Comparison of ENCODE assay signal across 21 cellular contexts in genomic region chr11:73671701-73672100, GRCh38. TPM values are rescaled to one million over a fixed set of nuclear protein-coding genes. Genes with fewer than 3 reads are reported as not detected.
DNase-seq lines count a peak whose midpoint lies in the region; ATAC-seq and TF ChIP-seq lines count a peak whose summit lies in the region.
"Had no signal": no experiment of that assay in that cellular context is flagged by ENCODE, and none has a peak within 500 bp of the region (broad histone marks: within the 10 kb centered on the region; RNA-seq: fewer than 3 reads in every experiment).

No MANE protein-coding gene starts in this region.

- ATAC-seq in WTC11 (peak; percentile 38; the same call in 1 of the 2 replicates), heart left ventricle (peak; percentile 62 to 93 (median 89)), psoas muscle (peak; percentile 34 to 83 (median 74))
- ATAC-seq: activated CD4-positive, alpha-beta T cell treated with anti-CD3 and anti-CD28 coated beads for 36 hours; body of pancreas; HCT116 had no signal

- H3K9me3 Mint-ChIP-seq in WTC11, result no peaks in the 10 kb centered on the region
- H3K9me3 Mint-ChIP-seq: activated T-helper 1 cell treated with anti-CD3 and anti-CD28 coated beads, Interleukin-12 subunit alpha, Interleukin-12 subunit beta, Interleukin-2, Interleukin-4 antibody, amounts not matched to agents 30 ng/mL and 10 ng/mL and 1 ng/mL, durations not matched to agents 14 hours and 24 hours and 36 hours; IgD-negative memory B cell had no signal

- H3K9me3 ChIP-seq in heart left ventricle (no peaks in the 10 kb centered on the region), psoas muscle (no peaks in the 10 kb centered on the region)
- H3K9me3 ChIP-seq: body of pancreas, pancreas, right lobe of liver, SJSA1, tibial nerve had no signal

- peaks cover 5% of the 10 kb centered on the region; the same call in 1 of the 2 replicates for H3K36me3 Mint-ChIP-seq in WTC11

- 52 to 73% (median 58%) methylated on average over 6 of the region's 6 CpGs for WGBS in heart left ventricle, 4 donors
- WGBS in psoas muscle, 3 donors, result 62 to 70% (median 67%) methylated on average over 6 of the region's 6 CpGs

- H3K27me3 ChIP-seq in heart left ventricle (no peaks in the 10 kb centered on the region), psoas muscle (ENCODE audit: insufficient read depth in 3 of 3, low read length in 2 of 3) (no peaks in the 10 kb centered on the region)
- H3K27me3 ChIP-seq: body of pancreas, pancreas, right lobe of liver, SJSA1, tibial nerve had no signal

- H3K27ac ChIP-seq in heart left ventricle (peak overlapping the region in 8 of 12 donors; percentile 11 to 65 (median 52)), psoas muscle (no peak overlapping the region)
- H3K27ac ChIP-seq: body of pancreas, pancreas, right lobe of liver, SJSA1, tibial nerve had no signal

- H3K4me1 Mint-ChIP-seq in WTC11, result peaks cover 2% of the 10 kb centered on the region
- H3K4me1 Mint-ChIP-seq: activated CD4-positive, alpha-beta T cell treated with anti-CD3 and anti-CD28 coated beads for 36 hours; IgD-negative memory B cell had no signal

- no peaks in the 10 kb centered on the region for H3K27me3 Mint-ChIP-seq in WTC11 (ENCODE audit: low read depth)
- H3K27me3 Mint-ChIP-seq: activated CD4-positive, alpha-beta T cell treated with anti-CD3 and anti-CD28 coated beads for 36 hours; activated naive CD8-positive, alpha-beta T cell; IgD-negative memory B cell had no signal

- CTCF ChIA-PET in WTC11 (lab: Charles Lee), result interaction anchor here (1.0 to 3.0 kb wide), 3 partner anchors 11 to 260 kb away, joined by 4 to 14 read pairs (median 5); no protein-coding TSS in a partner anchor

- no peak for TF ChIP-seq POLR2A in heart left ventricle (IDR thresholded peaks at IDR 0.05)

- peaks cover 0 to 13% (median 6%) of the 10 kb centered on the region in 12 donors for H3K4me1 ChIP-seq in heart left ventricle
- H3K4me1 ChIP-seq in psoas muscle, result no peaks in the 10 kb centered on the region
- H3K4me1 ChIP-seq: body of pancreas, pancreas, right lobe of liver, SJSA1, tibial nerve had no signal

- intact Hi-C loops in heart left ventricle (cut with DNase I) (no loop called here), psoas muscle (cut with DNase I) (no loop called here)

- no peak overlapping the region for H3K4me3 Mint-ChIP-seq in WTC11
- H3K4me3 Mint-ChIP-seq: activated CD4-positive, alpha-beta T cell treated with anti-CD3 and anti-CD28 coated beads for 36 hours; activated naive CD8-positive, alpha-beta T cell; activated T-helper 1 cell treated with anti-CD3 and anti-CD28 coated beads, Interleukin-12 subunit alpha, Interleukin-12 subunit beta, Interleukin-2, Interleukin-4 antibody, amounts not matched to agents 30 ng/mL and 10 ng/mL and 1 ng/mL, durations not matched to agents 14 hours and 24 hours and 36 hours; IgD-negative memory B cell; nephron progenitor cell had no signal

- H3K36me3 ChIP-seq in heart left ventricle (peaks cover 0 to 22% (median 6%) of the 10 kb centered on the region in 9 donors), psoas muscle (ENCODE audit: insufficient read depth in 1 of 2, low read depth in 1 of 2) (peaks cover 0 to 22% of the 10 kb centered on the region in 2 donors)
- H3K36me3 ChIP-seq: pancreas, SJSA1 had no signal

- H3K27ac Mint-ChIP-seq in WTC11, result no peak overlapping the region
- H3K27ac Mint-ChIP-seq: activated CD4-positive, alpha-beta T cell treated with anti-CD3 and anti-CD28 coated beads for 36 hours; activated naive CD8-positive, alpha-beta T cell; activated T-helper 1 cell treated with anti-CD3 and anti-CD28 coated beads, Interleukin-12 subunit alpha, Interleukin-12 subunit beta, Interleukin-2, Interleukin-4 antibody, amounts not matched to agents 30 ng/mL and 10 ng/mL and 1 ng/mL, durations not matched to agents 14 hours and 24 hours and 36 hours; nephron progenitor cell had no signal

- POLR2A ChIA-PET in WTC11 (lab: Charles Lee), result interaction anchor here (0.6 kb wide), 1 partner anchor 407 kb away, joined by 3 read pairs; no protein-coding TSS in a partner anchor

- TF ChIP-seq CTCF in WTC11 (IDR thresholded peaks at IDR 0.05) (no peak), heart left ventricle (IDR thresholded peaks at IDR 0.05) (no peak), psoas muscle (IDR thresholded peaks at IDR 0.05) (no peak)

- DNase-seq in MV-4-11 (lab: John Stamatoyannopoulos, UW) (peak; percentile 58), WTC11 (ENCODE audit: low spot score) (no peak), heart left ventricle (peak in 1 of 5 donors; percentile 68), psoas muscle (no peak), inferior parietal cortex (ENCODE audit: extremely low spot score) (no peak), T-helper 1 cell (no peak), NCI-H446 (lab: John Stamatoyannopoulos, UW) (no peak)
- DNase-seq: activated CD4-positive, alpha-beta T cell treated with anti-CD3 and anti-CD28 coated beads for 36 hours; body of pancreas; MM.1S; NCI-H1436; nephron progenitor cell; NK-92 treated with Interleukin-12 subunit alpha and Interleukin-12 subunit beta, amount 100 ng/mL, for 24 hours; pancreas; right lobe of liver had no signal

- H3K4me3 ChIP-seq in heart left ventricle, result no peak overlapping the region
- H3K4me3 ChIP-seq in psoas muscle, result no peak overlapping the region
- H3K4me3 ChIP-seq: body of pancreas, pancreas, right lobe of liver, SJSA1, tibial nerve had no signal

TF ChIP-seq in WTC11, 78 proteins besides CTCF, POLR2A, EP300 and RAD21:
- TF ChIP-seq NR2C2 (CRISPR knock-in tag; IDR thresholded peaks at IDR 0.05) (no peak), HMGA2 (CRISPR knock-in tag; IDR thresholded peaks at IDR 0.05) (no peak), ZNF219 (CRISPR knock-in tag; IDR thresholded peaks at IDR 0.05; ENCODE audit: borderline replicate concordance) (no peak)
- TF ChIP-seq, protein P1, sequence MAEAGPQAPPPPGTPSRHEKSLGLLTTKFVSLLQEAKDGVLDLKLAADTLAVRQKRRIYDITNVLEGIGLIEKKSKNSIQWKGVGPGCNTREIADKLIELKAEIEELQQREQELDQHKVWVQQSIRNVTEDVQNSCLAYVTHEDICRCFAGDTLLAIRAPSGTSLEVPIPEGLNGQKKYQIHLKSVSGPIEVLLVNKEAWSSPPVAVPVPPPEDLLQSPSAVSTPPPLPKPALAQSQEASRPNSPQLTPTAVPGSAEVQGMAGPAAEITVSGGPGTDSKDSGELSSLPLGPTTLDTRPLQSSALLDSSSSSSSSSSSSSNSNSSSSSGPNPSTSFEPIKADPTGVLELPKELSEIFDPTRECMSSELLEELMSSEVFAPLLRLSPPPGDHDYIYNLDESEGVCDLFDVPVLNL (CRISPR knock-in tag; IDR thresholded peaks at IDR 0.05; ENCODE audit: borderline replicate concordance, low read depth), result no peak

RNA-seq across cellular contexts. Expression of gene PLEKHB1, which starts 25.3 kb away (rescaled TPM):
- 11.4 to 15.8 TPM (median 12.0 TPM) in 3 replicates for total RNA-seq in WTC11 (2021)
- 10 to 100 TPM in 6 of 9 donors, 1 to 10 TPM in 3; 5.4 to 36.3 (median 14.5) TPM for total RNA-seq in heart left ventricle
- polyA plus RNA-seq in heart left ventricle, result 1 to 10 TPM in 1 of 2 donors, under 1 TPM in 1; 0.82 to 5.9 TPM
- 10 to 100 TPM in 2 of 4 donors, 1 to 10 TPM in 2; 8.1 to 13.7 (median 9.9) TPM for total RNA-seq in psoas muscle
- polyA plus RNA-seq in psoas muscle, result 10 to 100 TPM in 1 of 3 donors, 1 to 10 TPM in 1, under 1 TPM in 1; 0.33 to 10.4 (median 5.2) TPM
- total RNA-seq: SJSA1 had no signal

Comparison
In these comparisons a context has a peak if more than half of its experiments do, and no peak if none do; other contexts are left out.
1. ATAC-seq: peak in every context shown above with its lines; median percentile 89 in heart left ventricle; 74 in psoas muscle; 38 in WTC11.